10 cellular contexts compared by ENCODE assay signal in the genomic region with DNA sequence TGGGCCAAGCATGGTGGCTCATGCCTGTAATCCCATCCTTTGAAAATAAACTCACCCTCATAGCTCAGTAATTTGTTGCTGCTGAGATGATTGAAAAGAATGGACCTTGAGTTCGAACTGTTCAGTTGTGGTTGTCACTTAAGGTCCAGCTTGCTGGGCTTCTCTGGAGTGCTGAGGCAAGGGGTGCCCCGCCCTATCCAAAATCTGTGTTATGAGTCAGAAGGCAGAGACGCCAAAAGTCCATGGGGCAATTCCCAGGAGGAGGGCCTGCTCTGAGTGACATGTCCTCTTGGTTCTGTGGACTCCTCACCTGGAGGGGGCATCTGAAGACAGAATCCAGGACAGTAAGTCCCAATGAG.
DNase-seq lines count a peak whose midpoint lies in the region.
"Had no signal": no experiment of that assay in that cellular context is flagged by ENCODE, and none has a peak within 500 bp of the region (broad histone marks: within the 10 kb centered on the region; RNA-seq: fewer than 3 reads in every experiment).

No MANE protein-coding gene starts in this region.

- peaks cover 18% of the 10 kb centered on the region for H3K4me1 ChIP-seq in mesodermal cell (ENCODE audit: control insufficient read depth, insufficient read depth, low read length, poor library complexity, severe bottlenecking)

- intact Hi-C loops in dendritic cell treated with granulocyte-macrophage colony-stimulating factor and Interleukin-4, amounts not matched to agents 40 ng/mL and 50 ng/mL, for 4 days (cut with micrococcal nuclease): no loop called here

- no peaks in the 10 kb centered on the region for H3K27me3 Mint-ChIP-seq in dendritic cell treated with granulocyte-macrophage colony-stimulating factor and Interleukin-4, amounts not matched to agents 40 ng/mL and 50 ng/mL, for 4 days

- H3K36me3 ChIP-seq in mesodermal cell (ENCODE audit: control insufficient read depth, insufficient read depth, low read length): no peaks in the 10 kb centered on the region

- H3K4me1 Mint-ChIP-seq in dendritic cell treated with granulocyte-macrophage colony-stimulating factor and Interleukin-4, amounts not matched to agents 40 ng/mL and 50 ng/mL, for 4 days (ENCODE audit: low read depth): peaks cover 14% of the 10 kb centered on the region

- H3K27ac ChIP-seq in mesodermal cell (ENCODE audit: low read depth, low read length, severe bottlenecking): peak overlapping the region; percentile 45

- peak; percentile 58 for DNase-seq in A172 (ENCODE audit: low spot score)
- DNase-seq in LoVo (ENCODE audit: low spot score): peak; percentile 33
- DNase-seq in SHP77 treated with DMSO at 0.1 percent for 48 hours (lab: John Stamatoyannopoulos, UW): no peak
- DNase-seq in anterior cingulate cortex (lab: John Stamatoyannopoulos, UW): no peak
- no peak for DNase-seq in GDM1 (lab: John Stamatoyannopoulos, UW)
- DNase-seq in CD1c-positive myeloid dendritic cell (ENCODE audit: extremely low spot score): no peak
- DNase-seq: activated T-cell treated with anti-CD3 and anti-CD28 coated beads, Interleukin-2, amount 50 U/mL, for 4 hours; left colon had no signal

- no peaks in the 10 kb centered on the region for H3K36me3 Mint-ChIP-seq in dendritic cell treated with granulocyte-macrophage colony-stimulating factor and Interleukin-4, amounts not matched to agents 40 ng/mL and 50 ng/mL, for 4 days (ENCODE audit: low read depth)

- H3K4me3 Mint-ChIP-seq in dendritic cell treated with granulocyte-macrophage colony-stimulating factor and Interleukin-4, amounts not matched to agents 40 ng/mL and 50 ng/mL, for 4 days: no peak overlapping the region
- H3K4me3 Mint-ChIP-seq: activated T-cell treated with anti-CD3 and anti-CD28 coated beads, Interleukin-2, amount 50 U/mL, for 4 hours had no signal

- peak overlapping the region; percentile 15 for H3K27ac Mint-ChIP-seq in dendritic cell treated with granulocyte-macrophage colony-stimulating factor and Interleukin-4, amounts not matched to agents 40 ng/mL and 50 ng/mL, for 4 days

- no peak overlapping the region for H3K4me3 ChIP-seq in mesodermal cell (ENCODE audit: extremely low read depth, insufficient read depth, low read length, poor library complexity, severe bottlenecking)

- no peaks in the 10 kb centered on the region for H3K9me3 Mint-ChIP-seq in dendritic cell treated with granulocyte-macrophage colony-stimulating factor and Interleukin-4, amounts not matched to agents 40 ng/mL and 50 ng/mL, for 4 days
- H3K9me3 Mint-ChIP-seq: activated T-cell treated with anti-CD3 and anti-CD28 coated beads, Interleukin-2, amount 50 U/mL, for 4 hours had no signal

- H3K9me3 ChIP-seq in mesodermal cell (ENCODE audit: control insufficient read depth, low read length): no peaks in the 10 kb centered on the region

- WGBS in mesodermal cell (ENCODE audit: insufficient coverage in 2 of 2), 2 experiments: 100% methylated on average over 1 to 3 of the region's 3 CpGs

Comparison
In these comparisons a context has a peak if more than half of its experiments do, and no peak if none do; other contexts are left out.
1. DNase-seq: peak in A172 (single experiment) and LoVo (single experiment); none in SHP77 treated with DMSO at 0.1 percent for 48 hours (single experiment), anterior cingulate cortex (0 of 58), GDM1 (single experiment) and CD1c-positive myeloid dendritic cell (single experiment).